2 cellular contexts compared by ENCODE assay signal in genomic region chr2:98899703-98900078, GRCh38. TPM values are rescaled to one million over a fixed set of nuclear protein-coding genes. Genes with fewer than 3 reads are reported as not detected.
"Had no signal": no experiment of that assay in that cellular context is flagged by ENCODE, and none has a peak within 500 bp of the region (broad histone marks: within the 10 kb centered on the region; RNA-seq: fewer than 3 reads in every experiment).

No MANE protein-coding gene starts in this region.

RNA-seq across cellular contexts. Expression of gene CRACDL, which starts 36.3 kb away (rescaled TPM):
- total RNA-seq: GM23248 had no signal
- polyA plus RNA-seq: GM23248, IgD-negative memory B cell had no signal
